In genomic region chr20:645318-646106, GRCh38 we compare ENCODE assay signal across 8 cellular contexts. TPM values are rescaled to one million over a fixed set of nuclear protein-coding genes. Genes with fewer than 3 reads are reported as not detected.
DNase-seq lines count a peak whose midpoint lies in the region; ATAC-seq and TF ChIP-seq lines count a peak whose summit lies in the region.

No MANE protein-coding gene starts in this region.

- no peaks in the 10 kb centered on the region for H3K4me1 ChIP-seq in colonic mucosa
- H3K4me1 ChIP-seq in liver (ENCODE audit: control insufficient read depth in 4 of 4, insufficient read depth in 4 of 4, low read length in 3 of 4), result peaks cover 4 to 16% (median 9%) of the 10 kb centered on the region in 4 donors

- ATAC-seq in HG02885 (IDR thresholded peaks at IDR 0.05; ENCODE audit: poor library complexity, unreplicated experiment) (peak; percentile 75), HG03457 (IDR thresholded peaks at IDR 0.05; ENCODE audit: unreplicated experiment) (no peak)

- H3K9me3 ChIP-seq in colonic mucosa, result no peaks in the 10 kb centered on the region
- peaks cover 0 to 3% (median 0%) of the 10 kb centered on the region in 4 donors for H3K9me3 ChIP-seq in liver (ENCODE audit: control insufficient read depth in 4 of 4, low read length in 3 of 4)

- H3K27ac ChIP-seq in colonic mucosa (no peak overlapping the region), liver (ENCODE audit: low read depth in 1 of 2, low read length in 2 of 2) (no peak overlapping the region)

- no peak overlapping the region for H3K9ac ChIP-seq in colonic mucosa (ENCODE audit: low read depth in 2 of 2, low read length in 2 of 2)
- peak overlapping the region; percentile 26 to 37 for H3K9ac ChIP-seq in liver (ENCODE audit: low read depth in 1 of 2, low read length in 2 of 2)

- DNase-seq in GM10266 (ENCODE audit: extremely low spot score) (peak; percentile 93), NCI-H446 (lab: John Stamatoyannopoulos, UW) (peak; percentile 25 to 71), colonic mucosa (peak; percentile 75)
- DNase-seq in activated CD4-positive, alpha-beta T cell treated with anti-CD3 and anti-CD28 coated beads for 1 hour, result peak; percentile 40
- DNase-seq in stimulated activated CD4-positive, alpha-beta T cell treated with anti-CD3 and anti-CD28 coated beads, TNF-alpha, amount 100 ng/mL, for 48 hours (ENCODE audit: low read depth in 3 of 3), result peak; percentile 42 to 52 (median 45)

- peak; percentile 78 to 90 for TF ChIP-seq RAD21 in liver (IDR thresholded peaks at IDR 0.05)

- H3K36me3 ChIP-seq in colonic mucosa (no peaks in the 10 kb centered on the region), liver (ENCODE audit: control insufficient read depth in 4 of 4, insufficient read depth in 3 of 4, low read depth in 1 of 4, low read length in 3 of 4) (peaks cover 7 to 15% (median 13%) of the 10 kb centered on the region in 4 donors)

- H3K4me3 ChIP-seq in colonic mucosa, result no peak overlapping the region
- H3K4me3 ChIP-seq in liver (ENCODE audit: low read depth in 1 of 3, low read length in 3 of 3), result no peak overlapping the region

- intact Hi-C loops in colonic mucosa (cut with DNase I), result loop anchor here (5.0 kb wide), 1 partner anchor 293 kb away; no protein-coding TSS in a partner anchor

- TF ChIP-seq CTCF in GM10266 (IDR thresholded peaks at IDR 0.05; ENCODE audit: control insufficient read depth, insufficient read depth, low read depth, missing control alignments) (peak; percentile 93), colonic mucosa (IDR thresholded peaks at IDR 0.05) (peak; percentile 94), liver (IDR thresholded peaks at IDR 0.05; ENCODE audit: low read depth, low read length, missing input control) (peak; percentile 76)

- WGBS in liver, result 24% methylated on average over 20 of the region's 20 CpGs

- H3K27me3 ChIP-seq in colonic mucosa (peaks cover 7% of the 10 kb centered on the region), liver (ENCODE audit: control insufficient read depth in 4 of 4, insufficient read depth in 4 of 4, low read length in 3 of 4) (no peaks in the 10 kb centered on the region)

TF ChIP-seq in liver, 16 proteins besides CTCF, POLR2A, EP300 and RAD21:
- TF ChIP-seq YY1 (IDR thresholded peaks at IDR 0.05) (peak; percentile 15), FOXA2 (IDR thresholded peaks at IDR 0.05) (no peak)

RNA-seq across cellular contexts. Expression of gene SRXN1, which starts 7.5 kb away (rescaled TPM):
- 10 to 100 TPM; 20.8 to 25.3 TPM for total RNA-seq in colonic mucosa
- 10 to 100 TPM; 22.8 to 26.8 TPM for total RNA-seq in liver
- polyA plus RNA-seq in liver, result 10 to 100 TPM; 14.3 to 60.2 TPM

RNA-seq across cellular contexts. Expression of gene SCRT2, which starts 30.1 kb away (rescaled TPM):
- total RNA-seq in colonic mucosa, result not detected
- not detected for total RNA-seq in liver
- polyA plus RNA-seq in liver, result not detected

RNA-seq across cellular contexts. Expression of gene TCF15, which starts 35.4 kb away (rescaled TPM):
- total RNA-seq in colonic mucosa (under 1 TPM; 0.16 to 0.22 TPM), liver (not detected)
- not detected for polyA plus RNA-seq in liver

Comparison
In these comparisons a context has a peak if more than half of its experiments do, and no peak if none do; other contexts are left out.
1. DNase-seq: peak in every context shown above with its lines; median percentile 93 in GM10266; 75 in colonic mucosa; 48 in NCI-H446; 45 in stimulated activated CD4-positive, alpha-beta T cell treated with anti-CD3 and anti-CD28 coated beads, TNF-alpha, amount 100 ng/mL, for 48 hours; 40 in activated CD4-positive, alpha-beta T cell treated with anti-CD3 and anti-CD28 coated beads for 1 hour.
2. H3K9ac ChIP-seq: peak in liver (2 of 2); none in colonic mucosa (0 of 2).
3. Peak in every context shown above with its lines, with median percentiles within 50 percentile points of each other: CTCF ChIP-seq.